8 cellular contexts compared by ENCODE assay signal in the genomic region with DNA sequence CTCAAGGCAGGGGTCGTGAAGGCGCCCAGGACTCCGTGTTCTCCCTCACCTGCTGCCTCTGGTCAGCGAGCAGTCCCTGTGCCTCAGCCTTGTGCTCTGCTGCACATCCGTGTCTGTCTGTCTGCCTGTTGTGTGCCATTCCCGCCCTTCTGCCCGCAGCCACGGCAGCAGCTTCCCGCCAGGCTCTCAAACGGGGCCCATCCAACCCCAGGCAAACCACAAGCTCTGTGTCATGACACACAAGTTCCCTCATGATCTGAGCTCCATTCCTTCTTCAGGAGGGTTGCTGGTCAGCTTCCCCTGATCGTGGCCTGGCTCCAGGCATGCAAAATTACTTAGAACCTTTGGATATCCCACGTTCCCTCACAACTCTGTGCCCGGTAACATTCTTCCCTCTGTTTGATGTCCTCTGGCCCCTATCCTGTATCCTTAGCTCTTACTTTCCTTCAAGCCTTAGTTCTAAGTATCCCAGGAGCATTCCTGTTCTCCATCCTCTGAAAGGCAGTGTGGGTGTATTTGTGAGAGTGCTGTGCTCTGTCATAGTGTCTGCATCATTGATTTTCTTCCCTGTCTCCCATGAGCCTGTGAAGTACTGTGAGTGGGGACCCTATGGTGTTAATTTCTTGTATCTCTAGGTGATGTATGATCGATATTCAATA. TPM values are rescaled to one million over a fixed set of nuclear protein-coding genes. Genes with fewer than 3 reads are reported as not detected.
DNase-seq lines count a peak whose midpoint lies in the region; FAIRE-seq and TF ChIP-seq lines count a peak whose summit lies in the region.

No MANE protein-coding gene starts in this region.

- peak; percentile 66 for DNase-seq in HT1080 (ENCODE audit: low read depth)
- DNase-seq in activated CD4-positive, alpha-beta T cell treated with anti-CD3 and anti-CD28 coated beads, Interleukin-2, amount 50 U/mL, for 4 hours = peak; percentile 34
- no peak for DNase-seq in esophagus squamous epithelium (lab: John Stamatoyannopoulos, UW)
- peak; percentile 52 for DNase-seq in stimulated activated CD4-positive, alpha-beta T cell treated with anti-CD3 and anti-CD28 coated beads, Interleukin-4, amount 100 ng/mL, for 1 hour
- no peak for DNase-seq in uterus
- no peak for DNase-seq in D721Med (ENCODE audit: insufficient read length, low spot score)
- no peak for DNase-seq in GM20000 (ENCODE audit: low spot score)
- no peak for DNase-seq in NCI-H187 (lab: John Stamatoyannopoulos, UW)

- H3K27ac ChIP-seq in esophagus squamous epithelium (peak overlapping the region; percentile 20 to 77 (median 66)), uterus (no peak overlapping the region)

- intact Hi-C loops in esophagus squamous epithelium (cut with DNase I) = no loop called here
- intact Hi-C loops in uterus (cut with DNase I; ENCODE audit: low total_unique reads) = no loop called here

- H3K4me3 ChIP-seq in esophagus squamous epithelium = peak overlapping the region in 2 of 4 donors; percentile 32 to 49
- no peak overlapping the region for H3K4me3 ChIP-seq in uterus

- H3K36me3 ChIP-seq in esophagus squamous epithelium = peaks cover 0 to 14% (median 0%) of the 10 kb centered on the region in 3 donors
- H3K36me3 ChIP-seq in uterus = no peaks in the 10 kb centered on the region

- TF ChIP-seq CTCF in esophagus squamous epithelium (IDR thresholded peaks at IDR 0.05) = no peak
- no peak for TF ChIP-seq CTCF in uterus (IDR thresholded peaks at IDR 0.05)
- TF ChIP-seq CTCF in D721Med (IDR thresholded peaks at IDR 0.05; ENCODE audit: insufficient read depth, missing control alignments) = no peak
- TF ChIP-seq CTCF in GM20000 (IDR thresholded peaks at IDR 0.05; ENCODE audit: extremely low read depth, missing control alignments) = no peak

- no peak for FAIRE-seq in D721Med (lab: Jason Lieb, UNC)

- peak in 2 of 4 donors; percentile 16 to 69 for TF ChIP-seq POLR2A in esophagus squamous epithelium (IDR thresholded peaks at IDR 0.05)
- no peak for TF ChIP-seq POLR2A in uterus (IDR thresholded peaks at IDR 0.05)

- 78 to 82% methylated on average over 14 of the region's 14 CpGs for WGBS in esophagus squamous epithelium, 2 donors

- peaks cover 0 to 35% (median 9%) of the 10 kb centered on the region in 3 donors for H3K4me1 ChIP-seq in esophagus squamous epithelium
- no peaks in the 10 kb centered on the region for H3K4me1 ChIP-seq in uterus

- no peaks in the 10 kb centered on the region for H3K9me3 ChIP-seq in esophagus squamous epithelium
- H3K9me3 ChIP-seq in uterus = no peaks in the 10 kb centered on the region

- no peaks in the 10 kb centered on the region for H3K27me3 ChIP-seq in esophagus squamous epithelium
- no peaks in the 10 kb centered on the region for H3K27me3 ChIP-seq in uterus

RNA-seq across cellular contexts. Expression of gene GPR183, which starts 3.2 kb away (rescaled TPM):
- total RNA-seq in HT1080 (2014; rRNA removed; shearing (Covaris generic)) = not detected in 2 replicates
- not detected in 2 replicates for polyA plus RNA-seq in HT1080 (2015; cell fraction: cytosol; rRNA removed)
- 0.29 and 0.66 TPM in 2 replicates for polyA plus RNA-seq in HT1080 (2015; cell fraction: nucleus; rRNA removed)
- 1 to 10 TPM in 3 of 4 donors, under 1 TPM in 1; 0.53 to 9.5 (median 3.2) TPM for total RNA-seq in esophagus squamous epithelium
- total RNA-seq in uterus = 10 to 100 TPM in 1 of 4 donors, 1 to 10 TPM in 3; 2.0 to 10.8 (median 3.8) TPM

RNA-seq across cellular contexts. Expression of gene GPR18, which starts 45.8 kb away (rescaled TPM):
- not detected in 2 replicates for total RNA-seq in HT1080 (2014; rRNA removed; shearing (Covaris generic))
- polyA plus RNA-seq in HT1080 (2015; cell fraction: cytosol; rRNA removed) = not detected in 2 replicates
- not detected in 2 replicates for polyA plus RNA-seq in HT1080 (2015; cell fraction: nucleus; rRNA removed)
- under 1 TPM in 1 of 4 donors, not detected in 3; 0.19 TPM for total RNA-seq in esophagus squamous epithelium
- total RNA-seq in uterus = 1 to 10 TPM in 2 of 4 donors, not detected in 2; 1.1 to 2.1 TPM

Comparison
In these comparisons a context has a peak if more than half of its experiments do, and no peak if none do; other contexts are left out.
1. DNase-seq: peak in HT1080 (single experiment), activated CD4-positive, alpha-beta T cell treated with anti-CD3 and anti-CD28 coated beads, Interleukin-2, amount 50 U/mL, for 4 hours (2 of 2) and stimulated activated CD4-positive, alpha-beta T cell treated with anti-CD3 and anti-CD28 coated beads, Interleukin-4, amount 100 ng/mL, for 1 hour (single experiment); none in esophagus squamous epithelium (single experiment), uterus (0 of 2), D721Med (single experiment), GM20000 (single experiment) and NCI-H187 (0 of 2).
2. H3K27ac ChIP-seq: peak in esophagus squamous epithelium (4 of 4); none in uterus (0 of 2).